Comparison of ENCODE assay signal across 26 cellular contexts in the genomic region with DNA sequence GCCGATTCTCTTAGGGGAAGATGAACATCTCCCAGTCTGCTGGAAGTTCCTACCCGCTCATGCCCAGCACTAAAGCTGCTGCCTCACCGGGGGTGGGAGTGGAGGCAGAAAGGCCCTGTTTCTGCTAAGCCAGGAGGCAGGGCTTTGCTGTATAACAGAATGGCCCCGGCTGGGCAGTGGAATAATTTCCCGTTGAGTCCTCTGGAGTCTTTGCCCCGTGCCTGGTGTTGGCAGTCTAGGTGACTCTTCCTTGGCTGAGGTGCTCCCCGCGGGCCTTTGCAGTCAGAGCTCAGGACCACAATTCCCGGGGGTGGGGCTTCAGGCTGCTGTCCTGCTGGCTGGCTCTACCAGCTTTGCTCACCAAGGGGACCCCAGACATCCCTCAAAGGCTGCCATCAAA.
"Had no signal": no experiment of that assay in that cellular context is flagged by ENCODE, and none has a peak within 500 bp of the region (broad histone marks: within the 10 kb centered on the region; RNA-seq: fewer than 3 reads in every experiment).

No MANE protein-coding gene starts in this region.

- H3K4me3 ChIP-seq: breast epithelium, Peyer's patch, SJCRH30 had no signal

- DNase-seq: activated B cell treated with CpG ODN at 0.5 μM for 24 hours; activated CD4-positive, alpha-beta T cell treated with anti-CD3 and anti-CD28 coated beads for 1 hour; activated CD4-positive, alpha-beta T cell treated with anti-CD3 and anti-CD28 coated beads, Interleukin-2, amount 10 ng/mL, durations not matched to agents 24 days and 14 days; activated CD4-positive, alpha-beta T cell treated with anti-CD3 and anti-CD28 coated beads, Interleukin-2, amount 50 U/mL, for 48 hours; activated CD8-positive, alpha-beta memory T cell treated with anti-CD3 and anti-CD28 coated beads, Interleukin-2, amount 10 ng/mL, durations not matched to agents 7 days and 5 days; activated effector memory CD4-positive, alpha-beta T cell treated with Interleukin-2 at 50 U/mL for 16 hours; activated naive CD4-positive, alpha-beta T cell; activated T-cell treated with anti-CD3 and anti-CD28 coated beads, Interleukin-2, amount 50 U/mL, for 24 hours; aorta; caudate nucleus; Kasumi-1; NCI-H1105 treated with DMSO at 0.1 percent for 48 hours; NCI-H146; NCI-H187 treated with DMSO at 0.1 percent for 48 hours; NCI-H2081 treated with DMSO at 0.1 percent for 48 hours; NCI-H446; NCI-H524; Peyer's patch; Right ventricle myocardium superior; SJCRH30; SK-N-SH; T-helper 1 cell had no signal

- H3K4me3 Mint-ChIP-seq: activated B cell treated with CpG ODN at 0.5 μM for 24 hours; activated CD4-positive, alpha-beta T cell treated with anti-CD3 and anti-CD28 coated beads, Interleukin-2, amount 10 ng/mL, durations not matched to agents 24 days and 14 days; activated CD8-positive, alpha-beta memory T cell treated with anti-CD3 and anti-CD28 coated beads, Interleukin-2, amount 10 ng/mL, durations not matched to agents 7 days and 5 days; activated naive CD4-positive, alpha-beta T cell treated with anti-CD3 and anti-CD28 coated beads, Interleukin-2, amount 50 U/mL, for 24 hours; activated T-cell treated with anti-CD3 and anti-CD28 coated beads, Interleukin-2, amount 50 U/mL, for 24 hours; activated T-helper 1 cell treated with anti-CD3 and anti-CD28 coated beads, Interleukin-12 subunit alpha, Interleukin-12 subunit beta, Interleukin-2, Interleukin-4 antibody, amounts not matched to agents 30 ng/mL and 10 ng/mL and 1 ng/mL, durations not matched to agents 14 hours and 24 hours and 36 hours had no signal

- H3K4me2 ChIP-seq: SK-N-SH had no signal

- H3K4me1 ChIP-seq: breast epithelium, Peyer's patch, SJCRH30 had no signal

- H3K36me3 ChIP-seq: breast epithelium, Peyer's patch, SJCRH30 had no signal

- H3K9me3 Mint-ChIP-seq: activated B cell treated with CpG ODN at 0.5 μM for 24 hours; activated CD4-positive, alpha-beta T cell treated with anti-CD3 and anti-CD28 coated beads, Interleukin-2, amount 10 ng/mL, durations not matched to agents 24 days and 14 days; activated naive CD4-positive, alpha-beta T cell treated with anti-CD3 and anti-CD28 coated beads, Interleukin-2, amount 50 U/mL, for 24 hours; activated T-cell treated with anti-CD3 and anti-CD28 coated beads, Interleukin-2, amount 50 U/mL, for 24 hours; activated T-helper 1 cell treated with anti-CD3 and anti-CD28 coated beads, Interleukin-12 subunit alpha, Interleukin-12 subunit beta, Interleukin-2, Interleukin-4 antibody, amounts not matched to agents 30 ng/mL and 10 ng/mL and 1 ng/mL, durations not matched to agents 14 hours and 24 hours and 36 hours had no signal

- H3K27ac ChIP-seq: breast epithelium, Peyer's patch, RWPE1, SJCRH30 had no signal

- H3K9ac ChIP-seq: SK-N-SH had no signal

- H3K36me3 Mint-ChIP-seq: activated CD8-positive, alpha-beta memory T cell treated with anti-CD3 and anti-CD28 coated beads, Interleukin-2, amount 10 ng/mL, durations not matched to agents 7 days and 5 days; activated naive CD4-positive, alpha-beta T cell treated with anti-CD3 and anti-CD28 coated beads, Interleukin-2, amount 50 U/mL, for 24 hours had no signal

- H3K27ac Mint-ChIP-seq: activated B cell treated with CpG ODN at 0.5 μM for 24 hours; activated CD4-positive, alpha-beta T cell treated with anti-CD3 and anti-CD28 coated beads, Interleukin-2, amount 10 ng/mL, durations not matched to agents 24 days and 14 days; activated CD8-positive, alpha-beta memory T cell treated with anti-CD3 and anti-CD28 coated beads, Interleukin-2, amount 10 ng/mL, durations not matched to agents 7 days and 5 days; activated naive CD4-positive, alpha-beta T cell treated with anti-CD3 and anti-CD28 coated beads, Interleukin-2, amount 50 U/mL, for 24 hours; activated T-cell treated with anti-CD3 and anti-CD28 coated beads, Interleukin-2, amount 50 U/mL, for 24 hours; activated T-helper 1 cell treated with anti-CD3 and anti-CD28 coated beads, Interleukin-12 subunit alpha, Interleukin-12 subunit beta, Interleukin-2, Interleukin-4 antibody, amounts not matched to agents 30 ng/mL and 10 ng/mL and 1 ng/mL, durations not matched to agents 14 hours and 24 hours and 36 hours had no signal

- H3K9me3 ChIP-seq: breast epithelium, Peyer's patch, SJCRH30, SK-N-SH had no signal

- H3K4me1 Mint-ChIP-seq: activated B cell treated with CpG ODN at 0.5 μM for 24 hours; activated CD4-positive, alpha-beta T cell treated with anti-CD3 and anti-CD28 coated beads, Interleukin-2, amount 10 ng/mL, durations not matched to agents 24 days and 14 days; activated CD8-positive, alpha-beta memory T cell treated with anti-CD3 and anti-CD28 coated beads, Interleukin-2, amount 10 ng/mL, durations not matched to agents 7 days and 5 days had no signal

- ATAC-seq: activated CD8-positive, alpha-beta memory T cell treated with anti-CD3 and anti-CD28 coated beads, Interleukin-2, amount 10 ng/mL, durations not matched to agents 7 days and 5 days had no signal

- H3K27me3 ChIP-seq: Peyer's patch had no signal
